In genomic region chr21:37002851-37003250, GRCh38 we compare ENCODE assay signal across 7 cellular contexts. TPM values are rescaled to one million over a fixed set of nuclear protein-coding genes. Genes with fewer than 3 reads are reported as not detected.
"Had no signal": no experiment of that assay in that cellular context is flagged by ENCODE, and none has a peak within 500 bp of the region (broad histone marks: within the 10 kb centered on the region; RNA-seq: fewer than 3 reads in every experiment).

No MANE protein-coding gene starts in this region.

RNA-seq across cellular contexts. Expression of gene RIPPLY3, which starts 3.7 kb away (rescaled TPM):
- total RNA-seq: activated B cell treated with CpG ODN at 0.5 μM for 24 hours; activated CD4-positive, alpha-beta memory T cell treated with anti-CD3 and anti-CD28 coated beads, Interleukin-2, amount 10 ng/mL, durations not matched to agents 7 days and 5 days; activated CD8-positive, alpha-beta T cell treated with anti-CD3 and anti-CD28 coated beads for 36 hours; T-cell; T-helper 1 cell treated with Interleukin-12 subunit alpha and Interleukin-12 subunit beta and Interleukin-4 antibody, amounts not matched to agents 30 ng/mL and 1 ng/mL, for 36 hours; T-helper 17 cell; T-helper 2 cell treated with Interferon-gamma antibody and Interleukin-4, amounts not matched to agents 100 ng/mL and 5 ng/mL, for 36 hours had no signal
